In genomic region chr15:94370197-94370987, GRCh38 we compare ENCODE assay signal across 19 cellular contexts.
DNase-seq lines count a peak whose midpoint lies in the region; ATAC-seq, FAIRE-seq and TF ChIP-seq lines count a peak whose summit lies in the region.
"Had no signal": no experiment of that assay in that cellular context is flagged by ENCODE, and none has a peak within 500 bp of the region (broad histone marks: within the 10 kb centered on the region; RNA-seq: fewer than 3 reads in every experiment).

No MANE protein-coding gene starts in this region.

- H4K20me1 ChIP-seq in K562 (replicated peaks; ENCODE audit: control insufficient read depth, insufficient read depth, low read length), result no peaks in the 10 kb centered on the region

- no peaks in the 10 kb centered on the region for H3K27me3 ChIP-seq in K562 (ENCODE audit: control insufficient read depth in 2 of 2, insufficient read depth in 2 of 2, low read length in 2 of 2)
- H3K27me3 ChIP-seq in lung (ENCODE audit: control insufficient read depth, insufficient read depth), result no peaks in the 10 kb centered on the region
- H3K27me3 ChIP-seq in prostate gland (replicated peaks; ENCODE audit: insufficient read depth), result no peaks in the 10 kb centered on the region

- DNase-seq in natural killer cell (no peak), K562 (ENCODE audit: extremely low read depth in 1 of 4, low spot score in 3 of 4) (no peak), lung (ENCODE audit: low spot score) (no peak), prostate gland (ENCODE audit: low spot score) (no peak), GM19239 (ENCODE audit: insufficient read length, low spot score) (no peak), NCI-H1105 treated with DMSO at 0.1 percent for 48 hours (lab: John Stamatoyannopoulos, UW) (no peak), kidney tubule cell (ENCODE audit: low spot score) (no peak)
- DNase-seq in natural killer cell treated with Interleukin-12 subunit alpha and Interleukin-12 subunit beta and Interleukin-15 and Interleukin-18, amount 100 ng/mL, for 72 hours (ENCODE audit: low spot score), result no peak
- DNase-seq: activated CD8-positive, alpha-beta memory T cell treated with anti-CD3 and anti-CD28 coated beads for 24 hours; activated naive CD8-positive, alpha-beta T cell treated with anti-CD3 and anti-CD28 coated beads, Interleukin-2, amount 50 U/mL, for 24 hours; C1 segment of cervical spinal cord; DMS79; dorsolateral prefrontal cortex; glutamatergic neuron; NCI-H1048; SIG-M5 had no signal

- no peaks in the 10 kb centered on the region for H3K9me1 ChIP-seq in K562 (ENCODE audit: control insufficient read depth, insufficient read depth, low read length)

- no peak for TF ChIP-seq EP300 in K562 (IDR thresholded peaks at IDR 0.05; ENCODE audit: low read length)

- H3K4me3 ChIP-seq in K562, result no peak overlapping the region
- H3K4me3 ChIP-seq in lung, result no peak overlapping the region
- no peak overlapping the region for H3K4me3 ChIP-seq in prostate gland
- H3K4me3 ChIP-seq: dorsolateral prefrontal cortex, thoracic aorta had no signal

- H3K9me3 ChIP-seq in K562 (replicated peaks; ENCODE audit: control insufficient read depth, insufficient read depth, low read depth, low read length) (no peaks in the 10 kb centered on the region), lung (ENCODE audit: control insufficient read depth in 2 of 2, insufficient read depth in 1 of 2, low read length in 1 of 2) (no peaks in the 10 kb centered on the region), prostate gland (no peaks in the 10 kb centered on the region)
- H3K9me3 ChIP-seq: thoracic aorta had no signal

- no peaks in the 10 kb centered on the region for H3K79me2 ChIP-seq in K562 (ENCODE audit: control insufficient read depth, insufficient read depth, low read length)

- FAIRE-seq in K562 (lab: Jason Lieb, UNC) (no peak), GM19239 (lab: Jason Lieb, UNC) (no peak)

- H2AFZ ChIP-seq in K562 (ENCODE audit: low read depth, low read length), result no peak overlapping the region

- no peak for TF ChIP-seq CTCF in natural killer cell (IDR thresholded peaks at IDR 0.05)
- no peak for TF ChIP-seq CTCF in K562 (IDR thresholded peaks at IDR 0.05 in 2 of 3, conservative IDR thresholded peaks at IDR 0.05 in 1 of 3; ENCODE audit: insufficient read depth in 2 of 3, low read depth in 1 of 3, low read length in 3 of 3)
- TF ChIP-seq CTCF in lung (IDR thresholded peaks at IDR 0.05; ENCODE audit: control extremely low read depth, extremely low read depth), result no peak
- TF ChIP-seq CTCF in prostate gland (IDR thresholded peaks at IDR 0.05), result no peak

- H3K9me3 Mint-ChIP-seq in natural killer cell, result no peaks in the 10 kb centered on the region
- H3K9me3 Mint-ChIP-seq in natural killer cell treated with Interleukin-12 subunit alpha and Interleukin-12 subunit beta and Interleukin-15 and Interleukin-18, amount 100 ng/mL, for 72 hours, result no peaks in the 10 kb centered on the region
- H3K9me3 Mint-ChIP-seq: activated naive CD8-positive, alpha-beta T cell treated with anti-CD3 and anti-CD28 coated beads, Interleukin-2, amount 50 U/mL, for 24 hours; stimulated activated effector memory CD8-positive, alpha-beta T cell treated with anti-CD3 and anti-CD28 coated beads, Interleukin-12 subunit alpha, Interleukin-12 subunit beta, amount 100 ng/mL, for 72 hours had no signal

- no peaks in the 10 kb centered on the region for H3K36me3 ChIP-seq in K562 (ENCODE audit: control insufficient read depth, insufficient read depth, low read length)
- H3K36me3 ChIP-seq in lung (ENCODE audit: control insufficient read depth in 2 of 2, insufficient read depth in 2 of 2, low read length in 2 of 2), result peaks cover 0 to 3% of the 10 kb centered on the region in 2 donors
- no peaks in the 10 kb centered on the region for H3K36me3 ChIP-seq in prostate gland
- H3K36me3 ChIP-seq: thoracic aorta had no signal

- CTCF ChIA-PET in K562 (lab: Yijun Ruan, JAX; ENCODE audit: low intra/inter-chr PET ratio), result no interaction called here

- ATAC-seq in natural killer cell (no peak), K562 (no peak), lung (ENCODE audit: insufficient read depth, low FRiP score) (peak; percentile 24)
- no peak for ATAC-seq in natural killer cell treated with Interleukin-12 subunit alpha and Interleukin-12 subunit beta and Interleukin-15 and Interleukin-18, amount 100 ng/mL, for 72 hours
- ATAC-seq: activated naive CD8-positive, alpha-beta T cell treated with anti-CD3 and anti-CD28 coated beads, Interleukin-2, amount 50 U/mL, for 24 hours; stimulated activated effector memory CD8-positive, alpha-beta T cell treated with anti-CD3 and anti-CD28 coated beads, Interleukin-12 subunit alpha, Interleukin-12 subunit beta, amount 100 ng/mL, for 72 hours had no signal

- in situ Hi-C loops in K562 (cut with MboI), result no loop called here

- H3K4me1 ChIP-seq in K562 (replicated peaks in 1 of 2; ENCODE audit: control insufficient read depth in 2 of 2, insufficient read depth in 2 of 2, low read length in 2 of 2) (no peaks in the 10 kb centered on the region), lung (ENCODE audit: control insufficient read depth in 2 of 2, insufficient read depth in 2 of 2, low read length in 2 of 2) (no peaks in the 10 kb centered on the region), prostate gland (replicated peaks) (no peaks in the 10 kb centered on the region)

- H3K4me1 Mint-ChIP-seq in natural killer cell, result peaks cover 22 to 24% of the 10 kb centered on the region in 2 donors
- H3K4me1 Mint-ChIP-seq in natural killer cell treated with Interleukin-12 subunit alpha and Interleukin-12 subunit beta and Interleukin-15 and Interleukin-18, amount 100 ng/mL, for 72 hours (ENCODE audit: low read depth in 2 of 2), result peaks cover 10 to 20% of the 10 kb centered on the region in 2 donors
- H3K4me1 Mint-ChIP-seq: activated naive CD8-positive, alpha-beta T cell treated with anti-CD3 and anti-CD28 coated beads, Interleukin-2, amount 50 U/mL, for 24 hours had no signal

- no peak overlapping the region for H3K4me2 ChIP-seq in K562 (ENCODE audit: insufficient read depth, low read length)
- H3K4me2 ChIP-seq: KMS-11 had no signal

- no TSS peak for BruUV-seq in K562 (replicated peaks; lab: Mats Ljungman, UMichigan)

- no peak for TF ChIP-seq RAD21 in K562 (CRISPR knock-in tag; conservative IDR thresholded peaks at IDR 0.05 in 1 of 2, IDR thresholded peaks at IDR 0.05 in 1 of 2)

- H3K27ac ChIP-seq in K562 (ENCODE audit: extremely low read depth, low read depth, low read length) (no peak overlapping the region), lung (ENCODE audit: low read depth in 1 of 2, low read length in 1 of 2) (peak overlapping the region in 1 of 2 donors; percentile 31), prostate gland (no peak overlapping the region)
- H3K27ac ChIP-seq: dorsolateral prefrontal cortex, KMS-11, thoracic aorta had no signal

- H3K9ac ChIP-seq in K562 (ENCODE audit: insufficient read depth in 1 of 2, low read depth in 2 of 2, low read length in 2 of 2), result no peak overlapping the region
- H3K9ac ChIP-seq: KMS-11 had no signal

- intact Hi-C loops in natural killer cell (cut with micrococcal nuclease), result no loop called here
- intact Hi-C loops in K562 (cut with micrococcal nuclease), result no loop called here
- intact Hi-C loops in prostate gland (cut with DNase I), result no loop called here

- peak overlapping the region; percentile 27 to 47 for H3K27ac Mint-ChIP-seq in natural killer cell
- H3K27ac Mint-ChIP-seq in natural killer cell treated with Interleukin-12 subunit alpha and Interleukin-12 subunit beta and Interleukin-15 and Interleukin-18, amount 100 ng/mL, for 72 hours, result peak overlapping the region in 1 of 2 donors; percentile 12
- H3K27ac Mint-ChIP-seq: activated naive CD8-positive, alpha-beta T cell treated with anti-CD3 and anti-CD28 coated beads, Interleukin-2, amount 50 U/mL, for 24 hours; stimulated activated effector memory CD8-positive, alpha-beta T cell treated with anti-CD3 and anti-CD28 coated beads, Interleukin-12 subunit alpha, Interleukin-12 subunit beta, amount 100 ng/mL, for 72 hours had no signal

- under 1% methylated on average over 10 of the region's 10 CpGs for WGBS in K562 (ENCODE audit: insufficient coverage, low coverage, missing lambda C conversion rate)
- 71 to 73% methylated on average over 10 of the region's 10 CpGs for WGBS in lung, 2 donors
- WGBS in prostate gland, result 92% methylated on average over 10 of the region's 10 CpGs

- H3K27me3 Mint-ChIP-seq in natural killer cell (ENCODE audit: low read depth in 2 of 2), result no peaks in the 10 kb centered on the region
- H3K27me3 Mint-ChIP-seq in natural killer cell treated with Interleukin-12 subunit alpha and Interleukin-12 subunit beta and Interleukin-15 and Interleukin-18, amount 100 ng/mL, for 72 hours, result no peaks in the 10 kb centered on the region
- H3K27me3 Mint-ChIP-seq: activated naive CD8-positive, alpha-beta T cell treated with anti-CD3 and anti-CD28 coated beads, Interleukin-2, amount 50 U/mL, for 24 hours had no signal

- H3K36me3 Mint-ChIP-seq in natural killer cell, result peaks cover 19% of the 10 kb centered on the region
- H3K36me3 Mint-ChIP-seq in natural killer cell treated with Interleukin-12 subunit alpha and Interleukin-12 subunit beta and Interleukin-15 and Interleukin-18, amount 100 ng/mL, for 72 hours, result peaks cover 40% of the 10 kb centered on the region

- POLR2A ChIA-PET in K562 (lab: Yijun Ruan, JAX), result no interaction called here

- TF ChIP-seq POLR2A in K562 (conservative IDR thresholded peaks at IDR 0.05), result no peak
- no peak for TF ChIP-seq POLR2A in prostate gland (IDR thresholded peaks at IDR 0.05)

- no peak overlapping the region for H3K4me3 Mint-ChIP-seq in natural killer cell
- no peak overlapping the region for H3K4me3 Mint-ChIP-seq in natural killer cell treated with Interleukin-12 subunit alpha and Interleukin-12 subunit beta and Interleukin-15 and Interleukin-18, amount 100 ng/mL, for 72 hours
- H3K4me3 Mint-ChIP-seq: activated naive CD8-positive, alpha-beta T cell treated with anti-CD3 and anti-CD28 coated beads, Interleukin-2, amount 50 U/mL, for 24 hours; stimulated activated effector memory CD8-positive, alpha-beta T cell treated with anti-CD3 and anti-CD28 coated beads, Interleukin-12 subunit alpha, Interleukin-12 subunit beta, amount 100 ng/mL, for 72 hours had no signal
